Comparison of ENCODE assay signal across 10 cellular contexts in the genomic region with DNA sequence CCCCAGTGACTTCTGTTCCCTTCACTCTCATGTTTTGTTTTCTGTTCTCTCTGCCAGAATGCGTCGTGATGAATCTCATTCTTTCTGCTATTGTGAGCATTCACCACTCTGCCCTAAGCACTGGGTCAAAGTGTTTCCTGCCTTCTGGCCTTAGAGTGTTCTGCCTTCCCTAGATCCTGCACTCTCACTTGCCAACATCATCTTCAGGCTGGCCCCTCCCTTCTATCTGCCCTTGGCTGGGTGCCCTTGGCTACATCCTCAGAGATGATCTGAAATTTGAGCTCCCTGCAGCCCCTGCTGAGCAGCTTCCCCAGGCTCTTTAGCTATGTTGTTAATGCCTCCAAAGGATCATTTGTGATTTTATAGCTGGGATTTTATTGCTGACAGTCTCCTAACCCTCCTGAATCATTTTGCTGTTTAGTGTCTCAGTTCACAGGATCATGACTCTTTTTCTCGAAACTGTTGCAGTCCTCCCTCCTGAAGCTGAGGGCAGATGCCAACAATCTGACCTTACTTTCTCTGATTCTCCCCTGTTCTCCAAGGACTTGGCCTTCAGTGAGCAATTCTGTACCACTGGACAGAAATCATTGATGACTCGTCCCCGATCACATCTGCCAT. TPM values are rescaled to one million over a fixed set of nuclear protein-coding genes. Genes with fewer than 3 reads are reported as not detected.
DNase-seq lines count a peak whose midpoint lies in the region; ATAC-seq and TF ChIP-seq lines count a peak whose summit lies in the region.
"Had no signal": no experiment of that assay in that cellular context is flagged by ENCODE, and none has a peak within 500 bp of the region (broad histone marks: within the 10 kb centered on the region; RNA-seq: fewer than 3 reads in every experiment).

No MANE protein-coding gene starts in this region.

- no peaks in the 10 kb centered on the region for H3K9me3 Mint-ChIP-seq in activated CD8-positive, alpha-beta memory T cell treated with anti-CD3 and anti-CD28 coated beads, Interleukin-2, amount 10 ng/mL, durations not matched to agents 7 days and 5 days (ENCODE audit: low read depth)
- H3K9me3 Mint-ChIP-seq: activated naive CD8-positive, alpha-beta T cell treated with anti-CD3 and anti-CD28 coated beads for 36 hours had no signal

- no peak for ATAC-seq in activated CD8-positive, alpha-beta memory T cell treated with anti-CD3 and anti-CD28 coated beads, Interleukin-2, amount 10 ng/mL, durations not matched to agents 7 days and 5 days
- no peak for ATAC-seq in HG03521 (IDR thresholded peaks at IDR 0.05; ENCODE audit: unreplicated experiment)
- ATAC-seq: Panc1 had no signal

- DNase-seq in BJ (ENCODE audit: low read depth) (peak; percentile 40), NCI-H1092 treated with DMSO at 0.1 percent for 48 hours (lab: John Stamatoyannopoulos, UW) (peak; percentile 86), amniotic epithelial cell (ENCODE audit: low read depth) (peak; percentile 5), left kidney (ENCODE audit: low read depth, low spot score) (peak; percentile 88), HuH-7.5 (ENCODE audit: low spot score) (no peak)
- DNase-seq in activated CD8-positive, alpha-beta memory T cell treated with anti-CD3 and anti-CD28 coated beads, Interleukin-2, amount 10 ng/mL, durations not matched to agents 7 days and 5 days = no peak
- DNase-seq in stimulated activated CD4-positive, alpha-beta T cell treated with anti-CD3 and anti-CD28 coated beads, Interleukin-12 subunit alpha, Interleukin-12 subunit beta, amount 100 ng/mL, for 4 hours = no peak
- DNase-seq: activated naive CD8-positive, alpha-beta T cell treated with anti-CD3 and anti-CD28 coated beads for 36 hours had no signal

- no peak overlapping the region for H3K4me3 Mint-ChIP-seq in activated CD8-positive, alpha-beta memory T cell treated with anti-CD3 and anti-CD28 coated beads, Interleukin-2, amount 10 ng/mL, durations not matched to agents 7 days and 5 days
- H3K4me3 Mint-ChIP-seq: activated naive CD8-positive, alpha-beta T cell treated with anti-CD3 and anti-CD28 coated beads for 36 hours had no signal

- H3K4me1 Mint-ChIP-seq in activated CD8-positive, alpha-beta memory T cell treated with anti-CD3 and anti-CD28 coated beads, Interleukin-2, amount 10 ng/mL, durations not matched to agents 7 days and 5 days = peaks cover 18% of the 10 kb centered on the region
- H3K4me1 Mint-ChIP-seq: activated naive CD8-positive, alpha-beta T cell treated with anti-CD3 and anti-CD28 coated beads for 36 hours had no signal

- H3K27ac Mint-ChIP-seq in activated CD8-positive, alpha-beta memory T cell treated with anti-CD3 and anti-CD28 coated beads, Interleukin-2, amount 10 ng/mL, durations not matched to agents 7 days and 5 days = no peak overlapping the region
- H3K27ac Mint-ChIP-seq: activated naive CD8-positive, alpha-beta T cell treated with anti-CD3 and anti-CD28 coated beads for 36 hours had no signal

- no peak overlapping the region for H3K4me3 ChIP-seq in BJ (ENCODE audit: low read depth, low read length)

- no peaks in the 10 kb centered on the region for H3K36me3 Mint-ChIP-seq in activated CD8-positive, alpha-beta memory T cell treated with anti-CD3 and anti-CD28 coated beads, Interleukin-2, amount 10 ng/mL, durations not matched to agents 7 days and 5 days
- H3K36me3 Mint-ChIP-seq: activated naive CD8-positive, alpha-beta T cell treated with anti-CD3 and anti-CD28 coated beads for 36 hours had no signal

- H3K27me3 Mint-ChIP-seq in activated CD8-positive, alpha-beta memory T cell treated with anti-CD3 and anti-CD28 coated beads, Interleukin-2, amount 10 ng/mL, durations not matched to agents 7 days and 5 days = no peaks in the 10 kb centered on the region
- H3K27me3 Mint-ChIP-seq: activated naive CD8-positive, alpha-beta T cell treated with anti-CD3 and anti-CD28 coated beads for 36 hours had no signal

- POLR2A ChIA-PET in BJ (lab: Charles Lee) = interaction anchor here (0.6 kb wide), 1 partner anchor 8 kb away, joined by 3 read pairs; no protein-coding TSS in a partner anchor

- H3K36me3 ChIP-seq in BJ (ENCODE audit: control insufficient read depth, insufficient read depth, low read length) = no peaks in the 10 kb centered on the region

- CTCF ChIA-PET in BJ (lab: Yijun Ruan, JAX) = interaction anchor here (1.2 to 3.9 kb wide), 8 partner anchors 9 to 449 kb away, joined by 3 to 31 read pairs (median 4); no protein-coding TSS in a partner anchor
- CTCF ChIA-PET in activated CD8-positive, alpha-beta memory T cell treated with anti-CD3 and anti-CD28 coated beads, Interleukin-2, amount 10 ng/mL, durations not matched to agents 7 days and 5 days (lab: Charles Lee) = interaction anchor here (1.2 to 2.4 kb wide), 4 partner anchors 9 to 52 kb away, joined by 3 to 37 read pairs (median 4); no protein-coding TSS in a partner anchor

- H3K27me3 ChIP-seq in BJ (ENCODE audit: control insufficient read depth, insufficient read depth, low read length) = no peaks in the 10 kb centered on the region

- TF ChIP-seq CTCF in BJ (IDR thresholded peaks at IDR 0.05; ENCODE audit: insufficient read depth, low read depth, low read length) = no peak

RNA-seq across cellular contexts. Expression of a gene that starts 4.5 kb away (rescaled TPM):
- 0.13 and 0.16 TPM in 2 replicates for polyA plus RNA-seq in BJ (2011; rRNA removed)
- polyA minus RNA-seq in BJ (2011; rRNA and poly(A)+ RNA removed) = not detected in 2 replicates
- total RNA-seq in activated CD8-positive, alpha-beta memory T cell treated with anti-CD3 and anti-CD28 coated beads, Interleukin-2, amount 10 ng/mL, durations not matched to agents 7 days and 5 days = 1 to 10 TPM; 1.1 to 2.7 TPM

Comparison
In these comparisons a context has a peak if more than half of its experiments do, and no peak if none do; other contexts are left out.
1. DNase-seq: peak in BJ (single experiment), NCI-H1092 treated with DMSO at 0.1 percent for 48 hours (single experiment), amniotic epithelial cell (single experiment) and left kidney (single experiment); none in activated CD8-positive, alpha-beta memory T cell treated with anti-CD3 and anti-CD28 coated beads, Interleukin-2, amount 10 ng/mL, durations not matched to agents 7 days and 5 days (single experiment), HuH-7.5 (single experiment) and stimulated activated CD4-positive, alpha-beta T cell treated with anti-CD3 and anti-CD28 coated beads, Interleukin-12 subunit alpha, Interleukin-12 subunit beta, amount 100 ng/mL, for 4 hours (single experiment).